ENCODE assay signal across 1 cellular context in the genomic region with DNA sequence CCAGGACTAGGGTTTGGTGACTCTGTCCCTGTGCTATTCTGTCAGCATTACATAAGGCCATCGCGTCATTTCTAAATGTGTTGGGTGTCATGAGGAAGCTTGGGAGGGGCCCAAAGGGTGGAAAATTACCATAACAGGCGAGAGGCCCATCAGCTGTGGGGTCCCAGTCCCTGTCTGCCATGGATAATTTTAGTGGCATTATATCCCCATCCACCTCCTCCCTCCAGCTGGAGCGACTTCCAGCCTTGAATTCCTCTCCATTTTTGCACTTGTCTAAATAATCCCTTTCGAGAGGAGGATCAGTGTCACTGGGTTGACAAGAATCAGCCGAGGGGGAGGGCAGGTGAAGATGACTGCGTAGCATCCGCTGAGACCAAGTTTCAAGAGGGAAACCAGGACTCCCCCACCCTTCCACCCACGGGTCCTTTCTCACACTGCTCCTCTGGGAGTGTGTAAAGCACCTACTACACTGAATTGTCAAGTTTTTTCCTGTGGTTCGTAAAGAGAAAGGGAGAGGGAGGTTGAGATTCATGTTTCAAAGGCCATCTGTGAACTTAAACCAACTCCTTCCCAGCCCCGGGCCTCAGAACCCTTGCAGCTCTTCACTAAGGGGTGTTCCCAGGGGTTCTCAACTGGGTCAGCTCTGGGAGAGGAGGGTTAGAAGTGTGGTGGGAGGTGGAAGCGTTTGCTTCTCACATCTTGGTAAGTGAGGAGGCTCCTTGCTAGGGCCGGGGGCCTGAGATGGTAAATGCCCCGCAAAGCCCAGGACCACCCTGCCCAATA.
TF ChIP-seq lines count a peak whose summit lies in the region.

No MANE protein-coding gene starts in this region.

TF ChIP-seq in HepG2, 621 proteins besides CTCF, POLR2A, EP300 and RAD21:
- no peak for TF ChIP-seq KDM5B (CRISPR knock-in tag; IDR thresholded peaks at IDR 0.05; ENCODE audit: borderline replicate concordance)
- TF ChIP-seq ZNF253 (CRISPR knock-in tag; IDR thresholded peaks at IDR 0.05; ENCODE audit: borderline replicate concordance): no peak
- TF ChIP-seq HOXA5 (CRISPR knock-in tag; IDR thresholded peaks at IDR 0.05): no peak
- no peak for TF ChIP-seq SNAPC2 (CRISPR knock-in tag; IDR thresholded peaks at IDR 0.05)
- no peak for TF ChIP-seq ZNF550 (CRISPR knock-in tag; IDR thresholded peaks at IDR 0.05; ENCODE audit: borderline replicate concordance)
- no peak for TF ChIP-seq PLRG1 (conservative IDR thresholded peaks at IDR 0.05)
- TF ChIP-seq ZNF124 (CRISPR knock-in tag; IDR thresholded peaks at IDR 0.05): no peak
- TF ChIP-seq STAG1 (CRISPR knock-in tag; IDR thresholded peaks at IDR 0.05): no peak
- no peak for TF ChIP-seq ZNF205 (CRISPR knock-in tag; IDR thresholded peaks at IDR 0.05)
- no peak for TF ChIP-seq PRDM10 (CRISPR knock-in tag; IDR thresholded peaks at IDR 0.05; ENCODE audit: low read depth)
- TF ChIP-seq TAF15 (IDR thresholded peaks at IDR 0.05; ENCODE audit: low read depth, low read length, poor library complexity, severe bottlenecking): no peak
- no peak for TF ChIP-seq TFDP1 (CRISPR knock-in tag; IDR thresholded peaks at IDR 0.05; ENCODE audit: borderline replicate concordance)
- TF ChIP-seq KIAA2018 (CRISPR knock-in tag; IDR thresholded peaks at IDR 0.05; ENCODE audit: borderline replicate concordance): no peak
- TF ChIP-seq YEATS2 (CRISPR knock-in tag; IDR thresholded peaks at IDR 0.05; ENCODE audit: borderline replicate concordance): no peak
- TF ChIP-seq SATB2 (CRISPR knock-in tag; IDR thresholded peaks at IDR 0.05): no peak
- no peak for TF ChIP-seq RFX5 (IDR thresholded peaks at IDR 0.05; ENCODE audit: low read depth, low read length)
- TF ChIP-seq MAFK (conservative IDR thresholded peaks at IDR 0.05 in 1 of 2, IDR thresholded peaks at IDR 0.05 in 1 of 2; ENCODE audit: low read length in 2 of 2): no peak
- TF ChIP-seq EEA1 (CRISPR knock-in tag; IDR thresholded peaks at IDR 0.05; ENCODE audit: borderline replicate concordance): no peak
- TF ChIP-seq ZEB1 (IDR thresholded peaks at IDR 0.05; ENCODE audit: insufficient replicate concordance, low read depth): no peak
